In genomic region chr11:86955674-86956522, GRCh38 we compare ENCODE assay signal across 1 cellular context.
TF ChIP-seq lines count a peak whose summit lies in the region.

No MANE protein-coding gene starts in this region.

TF ChIP-seq in HepG2, 621 proteins besides CTCF, POLR2A, EP300 and RAD21 (continued from another document and continues in another):
- TF ChIP-seq BCL6 (CRISPR knock-in tag; IDR thresholded peaks at IDR 0.05), result no peak; the same call in none of the 2 replicates
- no peak for TF ChIP-seq KDM6A (CRISPR knock-in tag; IDR thresholded peaks at IDR 0.05; ENCODE audit: low read depth)
- TF ChIP-seq NFYB (CRISPR knock-in tag; IDR thresholded peaks at IDR 0.05), result no peak
- TF ChIP-seq U2AF2 (IDR thresholded peaks at IDR 0.05; ENCODE audit: low read depth, low read length), result no peak
- TF ChIP-seq ZNF501 (CRISPR knock-in tag; IDR thresholded peaks at IDR 0.05), result peak; percentile 64
- no peak for TF ChIP-seq NCOA5 (CRISPR knock-in tag; IDR thresholded peaks at IDR 0.05)
- TF ChIP-seq ZNF768 (CRISPR knock-in tag; IDR thresholded peaks at IDR 0.05), result peak; percentile 28
- no peak; the same call in 1 of the 2 replicates for TF ChIP-seq ESRRA (CRISPR knock-in tag; IDR thresholded peaks at IDR 0.05; ENCODE audit: low read depth)
- TF ChIP-seq ZNF678 (CRISPR knock-in tag; IDR thresholded peaks at IDR 0.05), result 0 out of 2 replicates have a peak, but pooled peaks have one; percentile 85
- TF ChIP-seq MTA1 (CRISPR knock-in tag; IDR thresholded peaks at IDR 0.05; ENCODE audit: borderline replicate concordance), result peak; percentile 66; the same call in 1 of the 2 replicates
- TF ChIP-seq FOSL1 (CRISPR knock-in tag; IDR thresholded peaks at IDR 0.05; ENCODE audit: borderline replicate concordance), result no peak
- 0 out of 2 replicates have a peak, but pooled peaks have one; percentile 26 for TF ChIP-seq ZFP1 (CRISPR knock-in tag; IDR thresholded peaks at IDR 0.05)
- no peak; the same call in 1 of the 2 replicates for TF ChIP-seq ZNF335 (CRISPR knock-in tag; IDR thresholded peaks at IDR 0.05)
- 0 out of 2 replicates have a peak, but pooled peaks have one; percentile 15 for TF ChIP-seq HMG20B (CRISPR knock-in tag; conservative IDR thresholded peaks at IDR 0.05)
- TF ChIP-seq KMT2B (CRISPR knock-in tag; IDR thresholded peaks at IDR 0.05), result peak; percentile 67
- TF ChIP-seq ZNF605 (CRISPR knock-in tag; IDR thresholded peaks at IDR 0.05), result no peak; the same call in none of the 2 replicates
- no peak for TF ChIP-seq RORA (CRISPR knock-in tag; IDR thresholded peaks at IDR 0.05)
- no peak for TF ChIP-seq ZKSCAN8 (CRISPR knock-in tag; IDR thresholded peaks at IDR 0.05; ENCODE audit: borderline replicate concordance)
- TF ChIP-seq MTF1 (CRISPR knock-in tag; IDR thresholded peaks at IDR 0.05), result no peak
- peak; percentile 44 for TF ChIP-seq KDM5B (CRISPR knock-in tag; IDR thresholded peaks at IDR 0.05; ENCODE audit: borderline replicate concordance)
- TF ChIP-seq DNMT3B (CRISPR knock-in tag; conservative IDR thresholded peaks at IDR 0.05), result no peak
- TF ChIP-seq ZNF138 (CRISPR knock-in tag; IDR thresholded peaks at IDR 0.05; ENCODE audit: low read depth), result no peak
- peak; percentile 78; the same call in 1 of the 2 replicates for TF ChIP-seq ZNF703 (CRISPR knock-in tag; IDR thresholded peaks at IDR 0.05; ENCODE audit: borderline replicate concordance)
- no peak; the same call in 1 of the 2 replicates for TF ChIP-seq ZBTB44 (CRISPR knock-in tag; IDR thresholded peaks at IDR 0.05)
- TF ChIP-seq ZNF224 (CRISPR knock-in tag; IDR thresholded peaks at IDR 0.05), result 0 out of 2 replicates have a peak, but pooled peaks have one; percentile 27
- TF ChIP-seq MYPOP (CRISPR knock-in tag; IDR thresholded peaks at IDR 0.05), result no peak
- TF ChIP-seq ZNF20 (CRISPR knock-in tag; IDR thresholded peaks at IDR 0.05), result 0 out of 2 replicates have a peak, but pooled peaks have one; percentile 25
- TF ChIP-seq FUBP1 (CRISPR knock-in tag; IDR thresholded peaks at IDR 0.05; ENCODE audit: borderline replicate concordance), result no peak
- peak; percentile 35; the same call in 1 of the 2 replicates for TF ChIP-seq ZFP90 (CRISPR knock-in tag; IDR thresholded peaks at IDR 0.05; ENCODE audit: borderline replicate concordance)
- no peak for TF ChIP-seq ZNF512B (CRISPR knock-in tag; IDR thresholded peaks at IDR 0.05; ENCODE audit: borderline replicate concordance)
- TF ChIP-seq FOXC1 (CRISPR knock-in tag; IDR thresholded peaks at IDR 0.05; ENCODE audit: borderline replicate concordance), result peak; percentile 31; the same call in 1 of the 2 replicates
- TF ChIP-seq ZNF451 (CRISPR knock-in tag; IDR thresholded peaks at IDR 0.05), result no peak
- TF ChIP-seq ZNF430 (CRISPR knock-in tag; IDR thresholded peaks at IDR 0.05), result peak; percentile 71; the same call in 1 of the 2 replicates
- TF ChIP-seq ZNF232 (CRISPR knock-in tag; IDR thresholded peaks at IDR 0.05; ENCODE audit: borderline replicate concordance), result no peak
- TF ChIP-seq RBM39 (IDR thresholded peaks at IDR 0.05; ENCODE audit: low read depth, low read length, poor library complexity, severe bottlenecking), result peak; percentile 67
- TF ChIP-seq GTF3A (CRISPR knock-in tag; conservative IDR thresholded peaks at IDR 0.05), result 0 out of 2 replicates have a peak, but pooled peaks have one; percentile 50
- no peak for TF ChIP-seq IRF9 (CRISPR knock-in tag; IDR thresholded peaks at IDR 0.05; ENCODE audit: borderline replicate concordance)
- peak; percentile 77; the same call in 1 of the 2 replicates for TF ChIP-seq RNF219 (CRISPR knock-in tag; IDR thresholded peaks at IDR 0.05)
- no peak for TF ChIP-seq SNAPC4 (CRISPR knock-in tag; IDR thresholded peaks at IDR 0.05)
- TF ChIP-seq PAF1 (CRISPR knock-in tag; IDR thresholded peaks at IDR 0.05), result no peak
